Comparison of ENCODE assay signal across 11 cellular contexts in the genomic region with DNA sequence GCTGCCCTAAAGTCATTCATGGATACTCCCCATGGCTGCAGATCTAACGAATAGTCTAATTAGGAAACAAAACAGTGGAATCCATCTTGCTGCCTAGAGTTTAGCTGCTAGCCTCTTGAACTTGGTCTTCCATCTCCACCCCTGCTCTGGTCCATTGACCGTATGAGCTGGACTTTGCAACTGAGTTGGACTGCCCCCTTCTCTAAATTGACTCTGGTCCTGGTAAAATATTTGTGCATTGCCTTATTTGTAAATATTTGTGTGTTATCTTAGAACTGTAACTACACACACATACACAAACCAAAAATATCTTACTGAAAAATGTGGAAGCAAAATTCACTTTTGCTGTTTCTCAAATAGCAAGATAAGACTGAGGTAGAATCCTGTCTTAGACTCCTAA.
"Had no signal": no experiment of that assay in that cellular context is flagged by ENCODE, and none has a peak within 500 bp of the region (broad histone marks: within the 10 kb centered on the region; RNA-seq: fewer than 3 reads in every experiment).

No MANE protein-coding gene starts in this region.

- H3K4me3 ChIP-seq: GM23248, GM23338, HAP-1 had no signal

- FAIRE-seq: H1, H54 had no signal

- H3K9ac ChIP-seq: GM23248 had no signal

- H2AFZ ChIP-seq: GM23248, GM23338 had no signal

- H3K9me3 ChIP-seq: HAP-1 had no signal

- ATAC-seq: GM23338, HCT116 had no signal

- H3K4me2 ChIP-seq: GM23338 had no signal

- H3K4me1 ChIP-seq: HAP-1 had no signal

- H3K27ac ChIP-seq: GM23248 had no signal

- H3K36me3 ChIP-seq: HAP-1 had no signal

- DNase-seq: GM23248, GOT3, H7, H9, HCEC 1CT, HFFc6 had no signal
